ENCODE assay signal across 8 cellular contexts in the genomic region with DNA sequence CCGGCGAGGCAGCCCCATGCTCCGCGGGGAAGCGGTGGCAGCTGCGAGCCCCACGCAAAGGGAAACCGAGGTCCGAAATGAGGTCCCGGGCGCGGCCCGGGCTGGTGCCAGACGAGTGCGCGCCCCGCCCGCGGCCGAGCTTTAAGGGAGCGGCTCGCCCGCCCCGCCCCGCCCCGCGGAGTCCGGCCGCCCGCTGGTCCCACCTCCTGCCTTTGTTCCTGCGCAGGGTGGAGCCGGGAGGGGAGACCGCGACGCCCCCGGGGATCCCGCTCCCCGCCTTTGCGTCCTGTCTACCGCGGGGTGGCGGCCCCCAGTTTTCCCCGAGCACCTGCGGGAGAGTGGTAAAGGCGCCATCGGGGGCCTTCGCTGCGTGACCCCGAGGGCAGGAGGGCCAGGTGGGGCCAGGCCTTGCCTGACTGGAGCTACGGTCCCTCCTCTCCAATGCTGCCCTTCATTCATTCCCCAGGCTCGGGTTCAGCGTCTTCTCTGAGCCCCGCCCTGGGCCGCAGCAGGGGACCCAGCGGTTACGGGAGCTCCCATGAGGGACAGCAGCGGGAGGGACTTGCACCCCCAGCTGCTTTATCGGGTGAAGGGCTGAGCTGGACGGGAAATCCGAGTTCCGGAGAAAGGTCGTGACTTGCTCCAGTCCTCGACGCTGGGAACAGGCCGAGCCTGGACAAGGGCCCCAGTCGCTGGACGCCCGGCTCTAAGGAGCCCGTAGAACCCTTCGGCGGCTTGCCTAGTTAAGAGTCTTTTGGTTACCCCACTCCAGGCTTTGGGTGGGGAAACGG. TPM values are rescaled to one million over a fixed set of nuclear protein-coding genes. Genes with fewer than 3 reads are reported as not detected.
DNase-seq lines count a peak whose midpoint lies in the region; ATAC-seq and TF ChIP-seq lines count a peak whose summit lies in the region.

A gene with protein sequence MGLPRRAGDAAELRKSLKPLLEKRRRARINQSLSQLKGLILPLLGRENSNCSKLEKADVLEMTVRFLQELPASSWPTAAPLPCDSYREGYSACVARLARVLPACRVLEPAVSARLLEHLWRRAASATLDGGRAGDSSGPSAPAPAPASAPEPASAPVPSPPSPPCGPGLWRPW (minus strand): TSS at position 117 of the 791 bp plus-strand sequence. CDS start 99 bp downstream, at position 18.

- H3K27ac Mint-ChIP-seq in CD4-positive, CD25-positive, alpha-beta regulatory T cell: no peak within 1 kb of the TSS
- no peak within 1 kb of the TSS for H3K27ac Mint-ChIP-seq in nephron

- ATAC-seq in CD4-positive, CD25-positive, alpha-beta regulatory T cell (ENCODE audit: low read depth in 2 of 2): no peak
- no peak for ATAC-seq in HG02642 (IDR thresholded peaks at IDR 0.05; ENCODE audit: poor library complexity, unreplicated experiment)

- no peaks in the 10 kb centered on the region for H3K36me3 Mint-ChIP-seq in CD4-positive, CD25-positive, alpha-beta regulatory T cell
- H3K36me3 Mint-ChIP-seq in nephron (ENCODE audit: low read depth): no peaks in the 10 kb centered on the region

- H3K9me3 ChIP-seq in CD4-positive, CD25-positive, alpha-beta regulatory T cell (ENCODE audit: control insufficient read depth in 2 of 2, low read length in 2 of 2): no peaks in the 10 kb centered on the region

- H3K27me3 Mint-ChIP-seq in CD4-positive, CD25-positive, alpha-beta regulatory T cell: peaks cover 73% of the 10 kb centered on the region
- H3K27me3 Mint-ChIP-seq in nephron (ENCODE audit: low read depth): peaks cover 91% of the 10 kb centered on the region

- H3K4me3 ChIP-seq in CD4-positive, CD25-positive, alpha-beta regulatory T cell (ENCODE audit: low read depth, low read length): no peak within 1 kb of the TSS

- H3K27ac ChIP-seq in CD4-positive, CD25-positive, alpha-beta regulatory T cell (ENCODE audit: insufficient read depth, low read length, poor library complexity, severe bottlenecking): no peak within 1 kb of the TSS

- H3K36me3 ChIP-seq in CD4-positive, CD25-positive, alpha-beta regulatory T cell (ENCODE audit: control insufficient read depth, insufficient read depth, low read length): no peaks in the 10 kb centered on the region

- H3K9me3 Mint-ChIP-seq in CD4-positive, CD25-positive, alpha-beta regulatory T cell: no peaks in the 10 kb centered on the region
- H3K9me3 Mint-ChIP-seq in nephron: no peaks in the 10 kb centered on the region

- H3K4me3 Mint-ChIP-seq in CD4-positive, CD25-positive, alpha-beta regulatory T cell: peak within 1 kb of the TSS in 3 of 4 donors; percentile 17 to 41 (median 24)
- H3K4me3 Mint-ChIP-seq in nephron: peak within 1 kb of the TSS in 2 of 3 experiments; percentile 58 to 65

- H3K4me1 ChIP-seq in CD4-positive, CD25-positive, alpha-beta regulatory T cell (ENCODE audit: control insufficient read depth, insufficient read depth, low read length, poor library complexity, severe bottlenecking): peaks cover 37% of the 10 kb centered on the region

- TF ChIP-seq CTCF in nephron (IDR thresholded peaks at IDR 0.05; ENCODE audit: unreplicated experiment in 3 of 3): no peak

- peaks cover 0 to 14% (median 0%) of the 10 kb centered on the region in 4 donors for H3K4me1 Mint-ChIP-seq in CD4-positive, CD25-positive, alpha-beta regulatory T cell
- H3K4me1 Mint-ChIP-seq in nephron: no peaks in the 10 kb centered on the region

- in situ Hi-C loops in endometrial microvascular endothelial cells (cut with HindIII; ENCODE audit: inconsistent ontology term, low pct_unique_long_range_greater_than_20kb, low sequenced_read_pairs): no loop called here

- H3K27me3 ChIP-seq in CD4-positive, CD25-positive, alpha-beta regulatory T cell (ENCODE audit: control insufficient read depth, insufficient read depth, low read length): peaks cover 31% of the 10 kb centered on the region

- no peak for DNase-seq in CD4-positive, CD25-positive, alpha-beta regulatory T cell
- peak; percentile 21 for DNase-seq in M059J (ENCODE audit: low read depth)
- no peak for DNase-seq in GM19240 (ENCODE audit: insufficient read length, low spot score)
- DNase-seq in NCI-H345 (lab: John Stamatoyannopoulos, UW): no peak
- no peak for DNase-seq in Kasumi-1 (lab: John Stamatoyannopoulos, UW)

RNA-seq across cellular contexts. Expression of the gene that starts here (rescaled TPM):
- not detected for total RNA-seq in CD4-positive, CD25-positive, alpha-beta regulatory T cell
- not detected for polyA plus RNA-seq in CD4-positive, CD25-positive, alpha-beta regulatory T cell
- 0.47 and 1.0 TPM in 2 replicates for total RNA-seq in M059J (2014; rRNA removed; shearing (Covaris generic))
- total RNA-seq in endometrial microvascular endothelial cells (ENCODE audit: inconsistent ontology term): 31.5 TPM

Comparison
In these comparisons a context has a peak if more than half of its experiments do, and no peak if none do; other contexts are left out.
1. RNA of the gene that starts here (total RNA-seq): 31.5 TPM in endometrial microvascular endothelial cells (single experiment); 0.47 to 1.0 TPM in M059J and not detected in CD4-positive, CD25-positive, alpha-beta regulatory T cell (single experiment); every median in the first group is over 10 times any median in the second.